ENCODE assay signal across 8 cellular contexts in genomic region chr19:44847144-44848035, GRCh38. TPM values are rescaled to one million over a fixed set of nuclear protein-coding genes. Genes with fewer than 3 reads are reported as not detected.
DNase-seq lines count a peak whose midpoint lies in the region; ATAC-seq and TF ChIP-seq lines count a peak whose summit lies in the region.

No MANE protein-coding gene starts in this region.

- TF ChIP-seq CTCF in right atrium auricular region (IDR thresholded peaks at IDR 0.05) (no peak), psoas muscle (IDR thresholded peaks at IDR 0.05) (no peak), OCI-LY7 (conservative IDR thresholded peaks at IDR 0.05; ENCODE audit: low read length) (no peak)

- 10 to 23% (median 17%) methylated on average over 45 to 47 of the region's 47 CpGs for WGBS in psoas muscle, 3 donors

- CTCF ChIA-PET in OCI-LY7 (lab: Charles Lee; ENCODE audit: unreplicated experiment), result no interaction called here

- intact Hi-C loops in psoas muscle (cut with DNase I), result loop anchor here in 1 of 2 donors (10.0 kb wide), 2 partner anchors 123 to 273 kb away; no protein-coding TSS in a partner anchor
- intact Hi-C loops in OCI-LY7 (cut with micrococcal nuclease; ENCODE audit: unreplicated experiment), result no loop called here

- H3K4me1 ChIP-seq in right atrium auricular region (peaks cover 0 to 57% of the 10 kb centered on the region in 2 donors), psoas muscle (no peaks in the 10 kb centered on the region), OCI-LY7 (ENCODE audit: insufficient read depth, low read length, poor library complexity, severe bottlenecking) (peaks cover 16% of the 10 kb centered on the region)

- no peak overlapping the region for H2AFZ ChIP-seq in OCI-LY7 (ENCODE audit: low read length)

- no peaks in the 10 kb centered on the region for H3K79me2 ChIP-seq in OCI-LY7 (ENCODE audit: insufficient read depth, low read depth, low read length)

- no peak overlapping the region for H3K4me2 ChIP-seq in OCI-LY7 (ENCODE audit: low read length)

- H3K36me3 ChIP-seq in right atrium auricular region, result no peaks in the 10 kb centered on the region
- no peaks in the 10 kb centered on the region for H3K36me3 ChIP-seq in psoas muscle (ENCODE audit: insufficient read depth in 1 of 2, low read depth in 1 of 2)
- H3K36me3 ChIP-seq in OCI-LY7 (ENCODE audit: insufficient read depth, low read length), result no peaks in the 10 kb centered on the region

- POLR2A ChIA-PET in OCI-LY7 (lab: Charles Lee), result interaction anchor here (0.6 kb wide), 1 partner anchor 41 kb away, joined by 9 read pairs; no protein-coding TSS in a partner anchor

- in situ Hi-C loops in G401 (cut with HindIII; ENCODE audit: low sequenced_read_pairs), result loop anchor here (25.0 kb wide), 1 partner anchor 135 kb away; no protein-coding TSS in a partner anchor

- peak overlapping the region; percentile 96 to 100 for H3K4me3 ChIP-seq in right atrium auricular region
- H3K4me3 ChIP-seq in psoas muscle, result peak overlapping the region; percentile 78
- no peak overlapping the region for H3K4me3 ChIP-seq in OCI-LY7 (ENCODE audit: low read depth, low read length, poor library complexity, severe bottlenecking)

- H4K20me1 ChIP-seq in OCI-LY7 (ENCODE audit: insufficient read depth, low read length), result no peaks in the 10 kb centered on the region

- no peaks in the 10 kb centered on the region for H3K9me2 ChIP-seq in OCI-LY7 (ENCODE audit: insufficient read depth, low read length)

- no TSS peak for BruUV-seq in OCI-LY7 (replicated peaks; lab: Mats Ljungman, UMichigan)

- H3K27ac ChIP-seq in angular gyrus (ENCODE audit: low read depth, low read length), result peak overlapping the region; percentile 17
- peak overlapping the region; percentile 96 to 99 for H3K27ac ChIP-seq in right atrium auricular region
- H3K27ac ChIP-seq in psoas muscle, result peak overlapping the region; percentile 83
- no peak overlapping the region for H3K27ac ChIP-seq in OCI-LY7 (ENCODE audit: low read depth, low read length, poor library complexity, severe bottlenecking)

- H3K9me3 ChIP-seq in right atrium auricular region (no peaks in the 10 kb centered on the region), psoas muscle (no peaks in the 10 kb centered on the region), OCI-LY7 (ENCODE audit: low read length) (no peaks in the 10 kb centered on the region)

- DNase-seq in DMS53 treated with DMSO at 0.1 percent for 48 hours (lab: John Stamatoyannopoulos, UW; ENCODE audit: unreplicated experiment) (peak; percentile 36), NCI-H1105 treated with DMSO at 0.1 percent for 48 hours (lab: John Stamatoyannopoulos, UW) (peak; percentile 38), right atrium auricular region (ENCODE audit: low spot score) (peak; percentile 87), psoas muscle (peak; percentile 69 to 72), G401 (ENCODE audit: low spot score) (no peak), NCI-H1436 treated with DMSO at 0.1 percent for 48 hours (lab: John Stamatoyannopoulos, UW) (no peak), OCI-LY7 (ENCODE audit: low spot score) (no peak)

- ATAC-seq in psoas muscle, result no peak

- H3K27me3 ChIP-seq in right atrium auricular region (no peaks in the 10 kb centered on the region), psoas muscle (ENCODE audit: insufficient read depth in 3 of 3, low read length in 2 of 3) (no peaks in the 10 kb centered on the region)

RNA-seq across cellular contexts. Expression of gene NECTIN2, which starts 1.3 kb away (rescaled TPM):
- total RNA-seq in right atrium auricular region (10 to 100 TPM; 65.1 to 95.7 TPM), psoas muscle (10 to 100 TPM; 17.5 to 32.9 (median 24.1) TPM), OCI-LY7 (2022) (not detected in 2 replicates)
- 10 to 100 TPM in 2 of 3 donors, 1 to 10 TPM in 1; 9.0 to 18.1 (median 11.2) TPM for polyA plus RNA-seq in psoas muscle
- total RNA-seq in G401 (2014; rRNA removed; shearing (Covaris generic)), result 126 and 154 TPM in 2 replicates
- not detected in 2 replicates for total RNA-seq in OCI-LY7 (2014; rRNA removed; shearing (Covaris generic))

RNA-seq across cellular contexts. Expression of gene BCAM, which starts 38.5 kb away (rescaled TPM):
- total RNA-seq in right atrium auricular region, result 100 to 1,000 TPM in 1 of 2 donors, 10 to 100 TPM in 1; 82.1 to 102 TPM
- total RNA-seq in psoas muscle, result 10 to 100 TPM; 20.0 to 44.9 (median 25.0) TPM
- 10 to 100 TPM; 12.5 to 15.8 (median 15.7) TPM for polyA plus RNA-seq in psoas muscle
- 28.5 and 28.9 TPM in 2 replicates for total RNA-seq in G401 (2014; rRNA removed; shearing (Covaris generic))
- not detected in 2 replicates for total RNA-seq in OCI-LY7 (2014; rRNA removed; shearing (Covaris generic))
- not detected in 2 replicates for total RNA-seq in OCI-LY7 (2022)

RNA-seq across cellular contexts. Expression of gene TOMM40, which starts 43.7 kb away (rescaled TPM):
- total RNA-seq in right atrium auricular region, result 10 to 100 TPM; 33.7 to 39.0 TPM
- total RNA-seq in psoas muscle, result 100 to 1,000 TPM in 1 of 4 donors, 10 to 100 TPM in 3; 42.3 to 111 (median 71.4) TPM
- 100 to 1,000 TPM in 1 of 3 donors, 10 to 100 TPM in 2; 67.6 to 330 (median 69.7) TPM for polyA plus RNA-seq in psoas muscle
- total RNA-seq in G401 (2014; rRNA removed; shearing (Covaris generic)), result 226 and 256 TPM in 2 replicates
- total RNA-seq in OCI-LY7 (2014; rRNA removed; shearing (Covaris generic)), result 89.7 and 90.1 TPM in 2 replicates
- 58.9 and 80.9 TPM in 2 replicates for total RNA-seq in OCI-LY7 (2022)

RNA-seq across cellular contexts. Expression of gene APOE, which starts 58.2 kb away (rescaled TPM):
- 100 to 1,000 TPM in 1 of 2 donors, 10 to 100 TPM in 1; 85.3 to 403 TPM for total RNA-seq in right atrium auricular region
- total RNA-seq in psoas muscle, result 10 to 100 TPM in 3 of 4 donors, 1 to 10 TPM in 1; 7.1 to 19.0 (median 11.9) TPM
- 10 to 100 TPM in 1 of 3 donors, 1 to 10 TPM in 2; 4.9 to 17.8 (median 6.8) TPM for polyA plus RNA-seq in psoas muscle
- total RNA-seq in G401 (2014; rRNA removed; shearing (Covaris generic)), result 2,018 and 2,607 TPM in 2 replicates
- 2.1 and 3.3 TPM in 2 replicates for total RNA-seq in OCI-LY7 (2014; rRNA removed; shearing (Covaris generic))
- 1.1 and 1.8 TPM in 2 replicates for total RNA-seq in OCI-LY7 (2022)

Comparison
In these comparisons a context has a peak if more than half of its experiments do, and no peak if none do; other contexts are left out.
1. DNase-seq: peak in DMS53 treated with DMSO at 0.1 percent for 48 hours (single experiment), NCI-H1105 treated with DMSO at 0.1 percent for 48 hours (single experiment), right atrium auricular region (single experiment) and psoas muscle (2 of 2); none in G401 (single experiment), NCI-H1436 treated with DMSO at 0.1 percent for 48 hours (single experiment) and OCI-LY7 (single experiment).
2. RNA of gene NECTIN2, which starts 1.3 kb away (total RNA-seq): 126 to 154 TPM in G401, 65.1 to 95.7 TPM in right atrium auricular region and 17.5 to 32.9 TPM in psoas muscle; not detected in OCI-LY7; every median in the first group is over 10 times any median in the second.
3. RNA of gene BCAM, which starts 38.5 kb away (total RNA-seq): 82.1 to 102 TPM in right atrium auricular region, 28.5 to 28.9 TPM in G401 and 20.0 to 44.9 TPM in psoas muscle; not detected in OCI-LY7; every median in the first group is over 10 times any median in the second.